1 cellular context compared by ENCODE assay signal in the genomic region with DNA sequence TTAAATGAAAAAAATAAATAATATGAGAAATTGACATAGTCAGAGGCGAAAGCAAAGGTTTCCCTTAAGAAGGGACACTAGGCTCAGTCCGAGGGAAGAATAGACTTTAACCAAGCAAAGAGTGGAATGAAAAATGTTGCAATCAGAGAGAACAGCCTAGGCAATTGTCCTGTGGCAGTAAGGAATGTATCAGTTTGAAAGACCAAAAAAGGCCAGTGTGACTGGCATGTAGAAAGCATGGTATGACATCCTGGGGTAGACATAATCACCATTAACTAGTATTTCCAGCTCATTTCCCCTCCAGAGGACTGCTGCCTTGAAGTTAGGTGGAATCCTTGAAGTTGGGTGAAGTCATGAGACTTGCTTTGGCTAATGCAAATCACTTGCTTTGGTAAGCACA.
TF ChIP-seq lines count a peak whose summit lies in the region.

No MANE protein-coding gene starts in this region.

TF ChIP-seq in HepG2, 621 proteins besides CTCF, POLR2A, EP300 and RAD21 (continued from another document and continues in another):
- TF ChIP-seq ZBTB34 (CRISPR knock-in tag; IDR thresholded peaks at IDR 0.05) (no peak), GATA4 (IDR thresholded peaks at IDR 0.05; ENCODE audit: borderline replicate concordance, low read depth) (no peak), ZNF570 (CRISPR knock-in tag; IDR thresholded peaks at IDR 0.05; ENCODE audit: borderline replicate concordance) (no peak), ZSCAN20 (CRISPR knock-in tag; IDR thresholded peaks at IDR 0.05; ENCODE audit: borderline replicate concordance) (no peak), ZNF251 (CRISPR knock-in tag; IDR thresholded peaks at IDR 0.05) (no peak), ZNF740 (CRISPR knock-in tag; IDR thresholded peaks at IDR 0.05) (no peak), ELF3 (CRISPR knock-in tag; IDR thresholded peaks at IDR 0.05) (0 out of 2 replicates have a peak, but pooled peaks have one; percentile 30), KDM1A (CRISPR knock-in tag; IDR thresholded peaks at IDR 0.05) (no peak), RFX5 (IDR thresholded peaks at IDR 0.05; ENCODE audit: low read depth, low read length) (no peak), IKZF5 (CRISPR knock-in tag; IDR thresholded peaks at IDR 0.05) (no peak), TRIM22 (IDR thresholded peaks at IDR 0.05) (no peak), REXO4 (CRISPR knock-in tag; IDR thresholded peaks at IDR 0.05; ENCODE audit: borderline replicate concordance) (no peak), JDP2 (CRISPR knock-in tag; IDR thresholded peaks at IDR 0.05; ENCODE audit: borderline replicate concordance) (no peak), ZNF232 (CRISPR knock-in tag; IDR thresholded peaks at IDR 0.05; ENCODE audit: borderline replicate concordance) (no peak), HIVEP1 (CRISPR knock-in tag; IDR thresholded peaks at IDR 0.05) (no peak), SMYD3 (CRISPR knock-in tag; IDR thresholded peaks at IDR 0.05) (no peak), ZNF333 (CRISPR knock-in tag; IDR thresholded peaks at IDR 0.05; ENCODE audit: borderline replicate concordance) (no peak), CREBL2 (CRISPR knock-in tag; IDR thresholded peaks at IDR 0.05; ENCODE audit: borderline replicate concordance) (no peak), NONO (IDR thresholded peaks at IDR 0.05) (no peak), NONO (CRISPR knock-in tag; conservative IDR thresholded peaks at IDR 0.05) (no peak), CENPT (CRISPR knock-in tag; IDR thresholded peaks at IDR 0.05; ENCODE audit: low read depth) (no peak), NR2F6 (IDR thresholded peaks at IDR 0.05) (no peak), NR2F6 (CRISPR knock-in tag; IDR thresholded peaks at IDR 0.05) (peak; percentile 19; the same call in 1 of the 2 replicates), E2F1 (CRISPR knock-in tag; IDR thresholded peaks at IDR 0.05) (no peak), IRF1 (CRISPR knock-in tag; IDR thresholded peaks at IDR 0.05; ENCODE audit: low read depth) (no peak), MTA3 (CRISPR knock-in tag; IDR thresholded peaks at IDR 0.05) (no peak), ZNF235 (CRISPR knock-in tag; IDR thresholded peaks at IDR 0.05; ENCODE audit: borderline replicate concordance) (no peak), SOX6 (IDR thresholded peaks at IDR 0.05) (no peak), SOX6 (CRISPR knock-in tag; IDR thresholded peaks at IDR 0.05) (peak; percentile 71), ZNF557 (CRISPR knock-in tag; IDR thresholded peaks at IDR 0.05) (no peak), MED13 (CRISPR knock-in tag; IDR thresholded peaks at IDR 0.05) (no peak), PREB (CRISPR knock-in tag; IDR thresholded peaks at IDR 0.05) (no peak), RFXANK (CRISPR knock-in tag; IDR thresholded peaks at IDR 0.05) (no peak), ZFAT (CRISPR knock-in tag; conservative IDR thresholded peaks at IDR 0.05) (no peak), PRPF4 (IDR thresholded peaks at IDR 0.05; ENCODE audit: low read depth, low read length, poor library complexity, severe bottlenecking) (no peak), FOSL2 (CRISPR knock-in tag; IDR thresholded peaks at IDR 0.05) (peak; percentile 24; the same call in 1 of the 2 replicates), GABPB1 (CRISPR knock-in tag; IDR thresholded peaks at IDR 0.05) (no peak), MAX (IDR thresholded peaks at IDR 0.05) (peak; percentile 35; the same call in 1 of the 2 replicates), POLR2AphosphoS2 (IDR thresholded peaks at IDR 0.05; ENCODE audit: low read depth, low read length) (no peak), MEF2D (CRISPR knock-in tag; IDR thresholded peaks at IDR 0.05) (no peak), ZNF33A (CRISPR knock-in tag; IDR thresholded peaks at IDR 0.05; ENCODE audit: borderline replicate concordance) (no peak), MIER2 (CRISPR knock-in tag; IDR thresholded peaks at IDR 0.05) (peak; percentile 31; the same call in 1 of the 2 replicates), RFX1 (IDR thresholded peaks at IDR 0.05) (no peak)
- TF ChIP-seq, protein P1, sequence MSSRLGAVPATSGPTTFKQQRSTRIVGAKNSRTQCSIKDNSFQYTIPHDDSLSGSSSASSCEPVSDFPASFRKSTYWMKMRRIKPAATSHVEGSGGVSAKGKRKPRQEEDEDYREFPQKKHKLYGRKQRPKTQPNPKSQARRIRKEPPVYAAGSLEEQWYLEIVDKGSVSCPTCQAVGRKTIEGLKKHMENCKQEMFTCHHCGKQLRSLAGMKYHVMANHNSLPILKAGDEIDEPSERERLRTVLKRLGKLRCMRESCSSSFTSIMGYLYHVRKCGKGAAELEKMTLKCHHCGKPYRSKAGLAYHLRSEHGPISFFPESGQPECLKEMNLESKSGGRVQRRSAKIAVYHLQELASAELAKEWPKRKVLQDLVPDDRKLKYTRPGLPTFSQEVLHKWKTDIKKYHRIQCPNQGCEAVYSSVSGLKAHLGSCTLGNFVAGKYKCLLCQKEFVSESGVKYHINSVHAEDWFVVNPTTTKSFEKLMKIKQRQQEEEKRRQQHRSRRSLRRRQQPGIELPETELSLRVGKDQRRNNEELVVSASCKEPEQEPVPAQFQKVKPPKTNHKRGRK (CRISPR knock-in tag; IDR thresholded peaks at IDR 0.05), result no peak
- TF ChIP-seq, protein P2, sequence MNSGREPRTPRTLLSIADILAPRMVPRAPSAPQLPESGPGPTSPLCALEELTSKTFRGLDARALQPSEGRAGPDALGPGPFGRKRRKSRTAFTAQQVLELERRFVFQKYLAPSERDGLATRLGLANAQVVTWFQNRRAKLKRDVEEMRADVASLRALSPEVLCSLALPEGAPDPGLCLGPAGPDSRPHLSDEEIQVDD (CRISPR knock-in tag; IDR thresholded peaks at IDR 0.05; ENCODE audit: borderline replicate concordance), result no peak
- TF ChIP-seq, protein P3, sequence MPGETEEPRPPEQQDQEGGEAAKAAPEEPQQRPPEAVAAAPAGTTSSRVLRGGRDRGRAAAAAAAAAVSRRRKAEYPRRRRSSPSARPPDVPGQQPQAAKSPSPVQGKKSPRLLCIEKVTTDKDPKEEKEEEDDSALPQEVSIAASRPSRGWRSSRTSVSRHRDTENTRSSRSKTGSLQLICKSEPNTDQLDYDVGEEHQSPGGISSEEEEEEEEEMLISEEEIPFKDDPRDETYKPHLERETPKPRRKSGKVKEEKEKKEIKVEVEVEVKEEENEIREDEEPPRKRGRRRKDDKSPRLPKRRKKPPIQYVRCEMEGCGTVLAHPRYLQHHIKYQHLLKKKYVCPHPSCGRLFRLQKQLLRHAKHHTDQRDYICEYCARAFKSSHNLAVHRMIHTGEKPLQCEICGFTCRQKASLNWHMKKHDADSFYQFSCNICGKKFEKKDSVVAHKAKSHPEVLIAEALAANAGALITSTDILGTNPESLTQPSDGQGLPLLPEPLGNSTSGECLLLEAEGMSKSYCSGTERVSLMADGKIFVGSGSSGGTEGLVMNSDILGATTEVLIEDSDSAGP (CRISPR knock-in tag; IDR thresholded peaks at IDR 0.05; ENCODE audit: borderline replicate concordance), result no peak
- TF ChIP-seq, protein P4, sequence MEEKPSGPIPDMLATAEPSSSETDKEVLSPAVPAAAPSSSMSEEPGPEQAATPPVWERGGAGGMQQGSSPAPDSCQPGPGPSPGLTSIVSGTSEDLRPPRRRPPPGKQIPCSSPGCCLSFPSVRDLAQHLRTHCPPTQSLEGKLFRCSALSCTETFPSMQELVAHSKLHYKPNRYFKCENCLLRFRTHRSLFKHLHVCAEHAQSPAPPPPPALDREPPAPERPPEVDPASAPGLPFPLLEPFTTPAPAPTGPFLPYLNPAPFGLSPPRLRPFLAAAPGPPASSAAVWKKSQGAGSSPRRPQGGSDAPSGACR (CRISPR knock-in tag; IDR thresholded peaks at IDR 0.05), result no peak
- TF ChIP-seq, protein P5, sequence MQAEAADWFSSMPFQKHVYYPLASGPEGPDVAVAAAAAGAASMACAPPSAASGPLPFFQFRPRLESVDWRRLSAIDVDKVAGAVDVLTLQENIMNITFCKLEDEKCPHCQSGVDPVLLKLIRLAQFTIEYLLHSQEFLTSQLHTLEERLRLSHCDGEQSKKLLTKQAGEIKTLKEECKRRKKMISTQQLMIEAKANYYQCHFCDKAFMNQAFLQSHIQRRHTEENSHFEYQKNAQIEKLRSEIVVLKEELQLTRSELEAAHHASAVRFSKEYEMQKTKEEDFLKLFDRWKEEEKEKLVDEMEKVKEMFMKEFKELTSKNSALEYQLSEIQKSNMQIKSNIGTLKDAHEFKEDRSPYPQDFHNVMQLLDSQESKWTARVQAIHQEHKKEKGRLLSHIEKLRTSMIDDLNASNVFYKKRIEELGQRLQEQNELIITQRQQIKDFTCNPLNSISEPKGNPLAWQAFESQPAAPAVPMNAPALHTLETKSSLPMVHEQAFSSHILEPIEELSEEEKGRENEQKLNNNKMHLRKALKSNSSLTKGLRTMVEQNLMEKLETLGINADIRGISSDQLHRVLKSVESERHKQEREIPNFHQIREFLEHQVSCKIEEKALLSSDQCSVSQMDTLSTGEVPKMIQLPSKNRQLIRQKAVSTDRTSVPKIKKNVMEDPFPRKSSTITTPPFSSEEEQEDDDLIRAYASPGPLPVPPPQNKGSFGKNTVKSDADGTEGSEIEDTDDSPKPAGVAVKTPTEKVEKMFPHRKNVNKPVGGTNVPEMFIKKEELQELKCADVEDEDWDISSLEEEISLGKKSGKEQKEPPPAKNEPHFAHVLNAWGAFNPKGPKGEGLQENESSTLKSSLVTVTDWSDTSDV (CRISPR knock-in tag; IDR thresholded peaks at IDR 0.05), result no peak
- TF ChIP-seq, protein P6, sequence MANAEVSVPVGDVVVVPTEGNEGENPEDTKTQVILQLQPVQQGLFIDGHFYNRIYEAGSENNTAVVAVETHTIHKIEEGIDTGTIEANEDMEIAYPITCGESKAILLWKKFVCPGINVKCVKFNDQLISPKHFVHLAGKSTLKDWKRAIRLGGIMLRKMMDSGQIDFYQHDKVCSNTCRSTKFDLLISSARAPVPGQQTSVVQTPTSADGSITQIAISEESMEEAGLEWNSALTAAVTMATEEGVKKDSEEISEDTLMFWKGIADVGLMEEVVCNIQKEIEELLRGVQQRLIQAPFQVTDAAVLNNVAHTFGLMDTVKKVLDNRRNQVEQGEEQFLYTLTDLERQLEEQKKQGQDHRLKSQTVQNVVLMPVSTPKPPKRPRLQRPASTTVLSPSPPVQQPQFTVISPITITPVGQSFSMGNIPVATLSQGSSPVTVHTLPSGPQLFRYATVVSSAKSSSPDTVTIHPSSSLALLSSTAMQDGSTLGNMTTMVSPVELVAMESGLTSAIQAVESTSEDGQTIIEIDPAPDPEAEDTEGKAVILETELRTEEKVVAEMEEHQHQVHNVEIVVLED (CRISPR knock-in tag; IDR thresholded peaks at IDR 0.05; ENCODE audit: borderline replicate concordance), result no peak
